1 cellular context compared by ENCODE assay signal in genomic region chr10:132169766-132170560, GRCh38.
TF ChIP-seq lines count a peak whose summit lies in the region.

No MANE protein-coding gene starts in this region.

TF ChIP-seq in SK-N-SH, 30 proteins besides CTCF, POLR2A, EP300 and RAD21 (continued from another document):
- TF ChIP-seq MAX (IDR thresholded peaks at IDR 0.05; ENCODE audit: low read depth), result no peak
- TF ChIP-seq YY1 (IDR thresholded peaks at IDR 0.05; ENCODE audit: low read depth), result no peak
- no peak for TF ChIP-seq FOSL2 (IDR thresholded peaks at IDR 0.05; ENCODE audit: borderline replicate concordance, low read depth)
- TF ChIP-seq FOXJ3 (CRISPR knock-in tag; IDR thresholded peaks at IDR 0.05), result no peak
- TF ChIP-seq IRF3 (IDR thresholded peaks at IDR 0.05; ENCODE audit: low read depth, low read length), result no peak
- TF ChIP-seq USF1 (IDR thresholded peaks at IDR 0.05; ENCODE audit: borderline replicate concordance, low read depth), result no peak
- TF ChIP-seq POLR2AphosphoS5 (IDR thresholded peaks at IDR 0.05; ENCODE audit: low read depth, low read length), result no peak
- no peak for TF ChIP-seq JUND (IDR thresholded peaks at IDR 0.05)
- TF ChIP-seq TCF12 (IDR thresholded peaks at IDR 0.05), result no peak
